16 cellular contexts compared by ENCODE assay signal in genomic region chr17:67399676-67400075, GRCh38. TPM values are rescaled to one million over a fixed set of nuclear protein-coding genes. Genes with fewer than 3 reads are reported as not detected.
A peak's percentile ranks its signal among the peaks of the same experiment; 100 is the strongest.
DNase-seq lines count a peak whose midpoint lies in the region; ATAC-seq and TF ChIP-seq lines count a peak whose summit lies in the region.
"Had no signal": no experiment of that assay in that cellular context is flagged by ENCODE, and none has a peak within 500 bp of the region (broad histone marks: within the 10 kb centered on the region; RNA-seq: fewer than 3 reads in every experiment).

No MANE protein-coding gene starts in this region.

- H2AK9ac ChIP-seq in IMR-90 (replicated peaks; ENCODE audit: low read depth, low read length, poor library complexity): no peak overlapping the region

- TF ChIP-seq RAD21 in IMR-90 (IDR thresholded peaks at IDR 0.05; ENCODE audit: low read length): no peak

- POLR2A ChIA-PET in IMR-90 (lab: Charles Lee; ENCODE audit: unreplicated experiment): no interaction called here

- peaks cover 76% of the 10 kb centered on the region for H3K4me1 Mint-ChIP-seq in activated naive CD4-positive, alpha-beta T cell treated with anti-CD3 and anti-CD28 coated beads for 36 hours (ENCODE audit: low read depth)
- peaks cover 84% of the 10 kb centered on the region for H3K4me1 Mint-ChIP-seq in activated naive CD8-positive, alpha-beta T cell treated with anti-CD3 and anti-CD28 coated beads, Interleukin-2, amount 50 U/mL, for 24 hours

- peaks cover 32 to 35% of the 10 kb centered on the region in 2 experiments for H3K79me1 ChIP-seq in IMR-90 (ENCODE audit: low read depth in 1 of 2, low read length in 2 of 2)

- H3K9ac ChIP-seq in IMR-90 (ENCODE audit: low read depth, low read length): no peak overlapping the region

- H2BK20ac ChIP-seq in IMR-90 (ENCODE audit: low read depth, low read length): no peak overlapping the region

- H4K20me1 ChIP-seq in IMR-90 (ENCODE audit: insufficient read depth, low read length): no peaks in the 10 kb centered on the region

- no peaks in the 10 kb centered on the region for H3K9me3 ChIP-seq in IMR-90 (ENCODE audit: control insufficient read depth, insufficient read depth, low read length)
- H3K9me3 ChIP-seq in gastrocnemius medialis: no peaks in the 10 kb centered on the region
- H3K9me3 ChIP-seq: sigmoid colon, thoracic aorta had no signal

- no peak overlapping the region for H4K8ac ChIP-seq in IMR-90 (ENCODE audit: low read depth in 2 of 2, low read length in 2 of 2)

- peak overlapping the region; percentile 74 for H3K4me3 Mint-ChIP-seq in activated naive CD4-positive, alpha-beta T cell treated with anti-CD3 and anti-CD28 coated beads for 36 hours
- peak overlapping the region; percentile 68 for H3K4me3 Mint-ChIP-seq in activated naive CD8-positive, alpha-beta T cell treated with anti-CD3 and anti-CD28 coated beads, Interleukin-2, amount 50 U/mL, for 24 hours
- H3K4me3 Mint-ChIP-seq: mesothelial cell of epicardium had no signal

- ATAC-seq in IMR-90 (ENCODE audit: low read depth) (no peak), gastrocnemius medialis (no peak), HG03196 (IDR thresholded peaks at IDR 0.05; ENCODE audit: unreplicated experiment) (no peak)
- ATAC-seq in activated naive CD8-positive, alpha-beta T cell treated with anti-CD3 and anti-CD28 coated beads, Interleukin-2, amount 50 U/mL, for 24 hours: no peak

- H3K27ac ChIP-seq in IMR-90 (ENCODE audit: insufficient read depth, low read length) (no peak overlapping the region), gastrocnemius medialis (peak overlapping the region in 3 of 4 donors; percentile 35 to 45 (median 35))
- H3K27ac ChIP-seq: brain microvascular endothelial cell, thoracic aorta had no signal

- no peak overlapping the region for H2BK120ac ChIP-seq in IMR-90 (ENCODE audit: low read depth, low read length)

- CTCF ChIA-PET in activated naive CD4-positive, alpha-beta T cell treated with anti-CD3 and anti-CD28 coated beads for 36 hours (lab: Charles Lee): interaction anchor here (1.6 kb wide), 1 partner anchor 20 kb away, joined by 4 read pairs; no protein-coding TSS in a partner anchor
- CTCF ChIA-PET in IMR-90 (lab: Yijun Ruan, JAX): no interaction called here

- H3K4me2 ChIP-seq in IMR-90 (ENCODE audit: low read depth, low read length): no peak overlapping the region

- H3K4me1 ChIP-seq in IMR-90 (ENCODE audit: control insufficient read depth, insufficient read depth, low read length) (peaks cover 3% of the 10 kb centered on the region; the same call in 1 of the 2 replicates), gastrocnemius medialis (peaks cover 13 to 16% of the 10 kb centered on the region in 2 donors)

- peaks cover 20% of the 10 kb centered on the region for H3K36me3 Mint-ChIP-seq in activated naive CD4-positive, alpha-beta T cell treated with anti-CD3 and anti-CD28 coated beads for 36 hours (ENCODE audit: low read depth)
- peaks cover 9% of the 10 kb centered on the region for H3K36me3 Mint-ChIP-seq in activated naive CD8-positive, alpha-beta T cell treated with anti-CD3 and anti-CD28 coated beads, Interleukin-2, amount 50 U/mL, for 24 hours (ENCODE audit: low read depth)

- H2BK5ac ChIP-seq in IMR-90 (ENCODE audit: low read depth, low read length, poor library complexity, severe bottlenecking): no peak overlapping the region

- H3K18ac ChIP-seq in IMR-90 (ENCODE audit: low read depth, low read length): no peak overlapping the region

- in situ Hi-C loops in IMR-90 (cut with MboI; ENCODE audit: low sequenced_read_pairs) (no loop called here), gastrocnemius medialis (cut with MboI; ENCODE audit: low sequenced_read_pairs in 4 of 4) (no loop called here)

- no peak overlapping the region for H3K56ac ChIP-seq in IMR-90 (ENCODE audit: extremely low read depth, insufficient read depth, low read length)

- TF ChIP-seq CTCF in IMR-90 (conservative IDR thresholded peaks at IDR 0.05; ENCODE audit: low read depth, low read length) (no peak), gastrocnemius medialis (IDR thresholded peaks at IDR 0.05 in 4 of 5, conservative IDR thresholded peaks at IDR 0.05 in 1 of 5) (no peak)

- BruUV-seq in IMR-90 (replicated peaks; lab: Mats Ljungman, UMichigan): no TSS peak

- dilution Hi-C loops in IMR-90 (cut with HindIII; ENCODE audit: low sequenced_read_pairs, unreplicated experiment): no loop called here

- no peak for DNase-seq in activated naive CD4-positive, alpha-beta T cell treated with anti-CD3 and anti-CD28 coated beads for 36 hours
- DNase-seq in activated naive CD4-positive, alpha-beta T cell (lab: John Stamatoyannopoulos, UW): no peak
- DNase-seq in IMR-90 (no peak), gastrocnemius medialis (no peak), iPS-NIHi11 (ENCODE audit: low spot score) (no peak)
- DNase-seq in activated naive CD8-positive, alpha-beta T cell treated with anti-CD3 and anti-CD28 coated beads, Interleukin-2, amount 50 U/mL, for 24 hours: no peak
- no peak for DNase-seq in stimulated activated CD4-positive, alpha-beta T cell treated with anti-CD3 and anti-CD28 coated beads, Interleukin-12 subunit alpha, Interleukin-12 subunit beta, amount 100 ng/mL, for 4 hours
- DNase-seq: activated CD4-positive, CD25-positive, alpha-beta regulatory T cell; brain microvascular endothelial cell; GOT3; occipital lobe; sigmoid colon; stimulated activated CD4-positive, alpha-beta T cell treated with anti-CD3 and anti-CD28 coated beads, Interleukin-2, amount 100 ng/mL, for 48 hours had no signal

- H3K27me3 ChIP-seq in IMR-90 (ENCODE audit: control insufficient read depth, insufficient read depth, low read length) (no peaks in the 10 kb centered on the region), gastrocnemius medialis (no peaks in the 10 kb centered on the region)
- H3K27me3 ChIP-seq: brain microvascular endothelial cell, sigmoid colon had no signal

- H4K91ac ChIP-seq in IMR-90 (ENCODE audit: insufficient read depth, low read depth, low read length): no peak overlapping the region

- peak overlapping the region; percentile 96 for H3K27ac Mint-ChIP-seq in activated naive CD4-positive, alpha-beta T cell treated with anti-CD3 and anti-CD28 coated beads for 36 hours
- peak overlapping the region; percentile 91 for H3K27ac Mint-ChIP-seq in activated naive CD8-positive, alpha-beta T cell treated with anti-CD3 and anti-CD28 coated beads, Interleukin-2, amount 50 U/mL, for 24 hours

- H3K36me3 ChIP-seq in IMR-90 (ENCODE audit: control insufficient read depth, insufficient read depth, low read length) (no peaks in the 10 kb centered on the region), gastrocnemius medialis (no peaks in the 10 kb centered on the region)
- H3K36me3 ChIP-seq: brain microvascular endothelial cell, sigmoid colon, thoracic aorta had no signal

- no peak overlapping the region for H3K14ac ChIP-seq in IMR-90 (replicated peaks; ENCODE audit: low read depth, low read length)

- H3K9me1 ChIP-seq in IMR-90 (ENCODE audit: insufficient read depth, low read length): 0 out of 2 replicates have a peak, but pooled peaks cover 3% of the 10 kb centered on the region

- no peak overlapping the region for H4K5ac ChIP-seq in IMR-90 (ENCODE audit: low read depth, low read length)

- intact Hi-C loops in activated naive CD4-positive, alpha-beta T cell treated with anti-CD3 and anti-CD28 coated beads for 36 hours (cut with micrococcal nuclease): loop anchor here (1.0 kb wide), 1 partner anchor 22 kb away; no protein-coding TSS in a partner anchor
- intact Hi-C loops in IMR-90 (cut with micrococcal nuclease) (no loop called here), gastrocnemius medialis (cut with DNase I; ENCODE audit: low total_unique reads) (no loop called here)

- H3K4me3 ChIP-seq in IMR-90 (ENCODE audit: insufficient read depth, low read depth, low read length): no peak overlapping the region
- no peak overlapping the region for H3K4me3 ChIP-seq in gastrocnemius medialis
- H3K4me3 ChIP-seq: sigmoid colon, thoracic aorta had no signal

- H2AFZ ChIP-seq in IMR-90 (replicated peaks; ENCODE audit: low read length, poor library complexity): no peak overlapping the region

- no peak overlapping the region for H3K4ac ChIP-seq in IMR-90 (ENCODE audit: low read depth, low read length)

- H2BK15ac ChIP-seq in IMR-90 (ENCODE audit: low read depth, low read length): no peak overlapping the region

- TF ChIP-seq POLR2A in IMR-90 (IDR thresholded peaks at IDR 0.05; ENCODE audit: low read depth, low read length) (no peak), gastrocnemius medialis (IDR thresholded peaks at IDR 0.05) (no peak)

- WGBS in IMR-90 (ENCODE audit: extremely low coverage in 2 of 2, insufficient read length in 1 of 2), 2 experiments: no CpG with 5 or more reads among the region's 3 CpGs

- no peaks in the 10 kb centered on the region for H3K9me3 Mint-ChIP-seq in activated naive CD4-positive, alpha-beta T cell treated with anti-CD3 and anti-CD28 coated beads for 36 hours
- no peaks in the 10 kb centered on the region for H3K9me3 Mint-ChIP-seq in activated naive CD8-positive, alpha-beta T cell treated with anti-CD3 and anti-CD28 coated beads, Interleukin-2, amount 50 U/mL, for 24 hours

- no peak overlapping the region for H2AK5ac ChIP-seq in IMR-90 (ENCODE audit: low read depth, low read length)

- H3K23ac ChIP-seq in IMR-90 (ENCODE audit: low read depth, low read length): 0 out of 2 replicates have a peak overlapping the region, but pooled peaks have one; percentile 20

- no peaks in the 10 kb centered on the region for H3K27me3 Mint-ChIP-seq in activated naive CD4-positive, alpha-beta T cell treated with anti-CD3 and anti-CD28 coated beads for 36 hours (ENCODE audit: low read depth)
- H3K27me3 Mint-ChIP-seq in activated naive CD8-positive, alpha-beta T cell treated with anti-CD3 and anti-CD28 coated beads, Interleukin-2, amount 50 U/mL, for 24 hours: no peaks in the 10 kb centered on the region

TF ChIP-seq in IMR-90, 13 proteins besides CTCF, POLR2A, EP300 and RAD21 (continues in another document):
- no peak for TF ChIP-seq RCOR1 (IDR thresholded peaks at IDR 0.05; ENCODE audit: insufficient replicate concordance, low read length)
- no peak for TF ChIP-seq FOS (IDR thresholded peaks at IDR 0.05; ENCODE audit: low read depth, low read length)
- no peak for TF ChIP-seq NFE2L2 (IDR thresholded peaks at IDR 0.05; ENCODE audit: low read depth, low read length)
- no peak for TF ChIP-seq CHD1 (IDR thresholded peaks at IDR 0.05; ENCODE audit: low read depth, low read length)

RNA-seq across cellular contexts. Expression of gene PITPNC1, which starts 22.6 kb away (rescaled TPM):
- total RNA-seq in activated naive CD4-positive, alpha-beta T cell treated with anti-CD3 and anti-CD28 coated beads for 36 hours: 10 to 100 TPM; 58.7 to 60.0 TPM
- total RNA-seq in IMR-90 (2012; rRNA removed) (4.1 and 5.0 TPM in 2 replicates), gastrocnemius medialis (1 to 10 TPM; 2.3 to 8.6 (median 4.3) TPM)
- 3.4 and 4.1 TPM in 2 replicates for polyA plus RNA-seq in IMR-90 (2012; rRNA removed)
- polyA plus RNA-seq in IMR-90 (2012; cell fraction: cytosol; rRNA removed): 0.93 and 2.8 TPM in 2 replicates
- 0.82 and 2.8 TPM in 2 replicates for polyA plus RNA-seq in IMR-90 (2012; cell fraction: nucleus; rRNA removed; ENCODE audit: low replicate concordance)

RNA-seq across cellular contexts. Expression of gene PSMD12, which starts 33.3 kb away (rescaled TPM):
- total RNA-seq in activated naive CD4-positive, alpha-beta T cell treated with anti-CD3 and anti-CD28 coated beads for 36 hours: 10 to 100 TPM; 67.8 to 70.7 TPM
- total RNA-seq in IMR-90 (2012; rRNA removed): 17.9 and 48.9 TPM in 2 replicates
- polyA plus RNA-seq in IMR-90 (2012; rRNA removed): 30.8 and 39.7 TPM in 2 replicates
- polyA plus RNA-seq in IMR-90 (2012; cell fraction: cytosol; rRNA removed): 8.4 and 11.2 TPM in 2 replicates
- 3.8 and 14.1 TPM in 2 replicates for polyA plus RNA-seq in IMR-90 (2012; cell fraction: nucleus; rRNA removed; ENCODE audit: low replicate concordance)
- 10 to 100 TPM; 52.0 to 89.6 (median 69.9) TPM for total RNA-seq in gastrocnemius medialis
